ENCODE assay signal across 8 cellular contexts in genomic region chr6:41442800-41443501, GRCh38.
DNase-seq lines count a peak whose midpoint lies in the region; ATAC-seq and TF ChIP-seq lines count a peak whose summit lies in the region.

No MANE protein-coding gene starts in this region.

- no peak for ATAC-seq in activated CD8-positive, alpha-beta memory T cell treated with anti-CD3 and anti-CD28 coated beads, Interleukin-2, amount 10 ng/mL, durations not matched to agents 7 days and 5 days
- no peak for ATAC-seq in GM19035 (IDR thresholded peaks at IDR 0.05; ENCODE audit: unreplicated experiment)
- ATAC-seq in GM18867 (IDR thresholded peaks at IDR 0.05; ENCODE audit: unreplicated experiment), result no peak
- ATAC-seq in GM18873 (IDR thresholded peaks at IDR 0.05; ENCODE audit: low FRiP score, unreplicated experiment), result no peak

- peaks cover 57% of the 10 kb centered on the region for H3K27me3 Mint-ChIP-seq in activated CD8-positive, alpha-beta memory T cell treated with anti-CD3 and anti-CD28 coated beads, Interleukin-2, amount 10 ng/mL, durations not matched to agents 7 days and 5 days
- peaks cover 90% of the 10 kb centered on the region for H3K27me3 Mint-ChIP-seq in activated naive CD4-positive, alpha-beta T cell treated with anti-CD3 and anti-CD28 coated beads, Interleukin-2, amount 10 ng/mL, durations not matched to agents 7 days and 5 days

- WGBS in thyroid gland, 2 donors, result 1 to 16% methylated on average over 14 to 36 of the region's 42 CpGs

- no peaks in the 10 kb centered on the region for H3K36me3 ChIP-seq in thyroid gland

- peaks cover 15 to 24% of the 10 kb centered on the region in 2 donors for H3K4me1 ChIP-seq in thyroid gland

- peak overlapping the region; percentile 66 to 73 (median 66) for H3K27ac ChIP-seq in thyroid gland

- CTCF ChIA-PET in activated CD8-positive, alpha-beta memory T cell treated with anti-CD3 and anti-CD28 coated beads, Interleukin-2, amount 10 ng/mL, durations not matched to agents 7 days and 5 days (lab: Charles Lee), result interaction anchor here (1.0 to 1.9 kb wide), 2 partner anchors 18 to 19 kb away, joined by 3 to 11 read pairs; no protein-coding TSS in a partner anchor
- CTCF ChIA-PET in activated naive CD4-positive, alpha-beta T cell treated with anti-CD3 and anti-CD28 coated beads, Interleukin-2, amount 10 ng/mL, durations not matched to agents 7 days and 5 days (lab: Charles Lee), result interaction anchor here (0.6 to 1.3 kb wide), 5 partner anchors 10 to 165 kb away, joined by 3 to 4 read pairs (median 3); no protein-coding TSS in a partner anchor

- no peaks in the 10 kb centered on the region for H3K27me3 ChIP-seq in thyroid gland

- H3K9me3 ChIP-seq in thyroid gland, result no peaks in the 10 kb centered on the region

- peak overlapping the region in 1 of 3 donors; percentile 7 for H3K4me3 ChIP-seq in thyroid gland (replicated peaks in 1 of 3)

- H3K36me3 Mint-ChIP-seq in activated CD8-positive, alpha-beta memory T cell treated with anti-CD3 and anti-CD28 coated beads, Interleukin-2, amount 10 ng/mL, durations not matched to agents 7 days and 5 days, result no peaks in the 10 kb centered on the region
- H3K36me3 Mint-ChIP-seq in activated naive CD4-positive, alpha-beta T cell treated with anti-CD3 and anti-CD28 coated beads, Interleukin-2, amount 10 ng/mL, durations not matched to agents 7 days and 5 days, result peaks cover 2% of the 10 kb centered on the region

- no peak overlapping the region for H3K27ac Mint-ChIP-seq in activated CD8-positive, alpha-beta memory T cell treated with anti-CD3 and anti-CD28 coated beads, Interleukin-2, amount 10 ng/mL, durations not matched to agents 7 days and 5 days
- H3K27ac Mint-ChIP-seq in activated naive CD4-positive, alpha-beta T cell treated with anti-CD3 and anti-CD28 coated beads, Interleukin-2, amount 10 ng/mL, durations not matched to agents 7 days and 5 days, result peak overlapping the region; percentile 25

- peaks cover 37% of the 10 kb centered on the region for H3K4me1 Mint-ChIP-seq in activated CD8-positive, alpha-beta memory T cell treated with anti-CD3 and anti-CD28 coated beads, Interleukin-2, amount 10 ng/mL, durations not matched to agents 7 days and 5 days
- H3K4me1 Mint-ChIP-seq in activated naive CD4-positive, alpha-beta T cell treated with anti-CD3 and anti-CD28 coated beads, Interleukin-2, amount 10 ng/mL, durations not matched to agents 7 days and 5 days, result peaks cover 47% of the 10 kb centered on the region

- peak; percentile 69 for DNase-seq in activated CD8-positive, alpha-beta memory T cell treated with anti-CD3 and anti-CD28 coated beads for 24 hours
- DNase-seq in activated CD8-positive, alpha-beta memory T cell treated with anti-CD3 and anti-CD28 coated beads, Interleukin-2, amount 10 ng/mL, durations not matched to agents 7 days and 5 days, result no peak
- DNase-seq in activated naive CD4-positive, alpha-beta T cell treated with anti-CD3 and anti-CD28 coated beads, Interleukin-2, amount 10 ng/mL, durations not matched to agents 7 days and 5 days, result no peak
- DNase-seq in iPS-NIHi11 (ENCODE audit: low spot score) (peak; percentile 89), thyroid gland (peak; percentile 64 to 72)

- intact Hi-C loops in thyroid gland (cut with DNase I), result no loop called here

- peak in 1 of 2 donors; percentile 30 for TF ChIP-seq POLR2A in thyroid gland (IDR thresholded peaks at IDR 0.05)

- no peaks in the 10 kb centered on the region for H3K9me3 Mint-ChIP-seq in activated CD8-positive, alpha-beta memory T cell treated with anti-CD3 and anti-CD28 coated beads, Interleukin-2, amount 10 ng/mL, durations not matched to agents 7 days and 5 days (ENCODE audit: low read depth)
- no peaks in the 10 kb centered on the region for H3K9me3 Mint-ChIP-seq in activated naive CD4-positive, alpha-beta T cell treated with anti-CD3 and anti-CD28 coated beads, Interleukin-2, amount 10 ng/mL, durations not matched to agents 7 days and 5 days

- TF ChIP-seq CTCF in thyroid gland (IDR thresholded peaks at IDR 0.05), result peak in 2 of 6 experiments; percentile 11 to 42

- H3K4me3 Mint-ChIP-seq in activated CD8-positive, alpha-beta memory T cell treated with anti-CD3 and anti-CD28 coated beads, Interleukin-2, amount 10 ng/mL, durations not matched to agents 7 days and 5 days, result no peak overlapping the region
- H3K4me3 Mint-ChIP-seq in activated naive CD4-positive, alpha-beta T cell treated with anti-CD3 and anti-CD28 coated beads, Interleukin-2, amount 10 ng/mL, durations not matched to agents 7 days and 5 days, result no peak overlapping the region

Comparison
In these comparisons a context has a peak if more than half of its experiments do, and no peak if none do; other contexts are left out.
1. DNase-seq: peak in activated CD8-positive, alpha-beta memory T cell treated with anti-CD3 and anti-CD28 coated beads for 24 hours (single experiment), iPS-NIHi11 (single experiment) and thyroid gland (2 of 2); none in activated CD8-positive, alpha-beta memory T cell treated with anti-CD3 and anti-CD28 coated beads, Interleukin-2, amount 10 ng/mL, durations not matched to agents 7 days and 5 days (single experiment) and activated naive CD4-positive, alpha-beta T cell treated with anti-CD3 and anti-CD28 coated beads, Interleukin-2, amount 10 ng/mL, durations not matched to agents 7 days and 5 days (single experiment).